25 cellular contexts compared by ENCODE assay signal in genomic region chr16:9334091-9334490, GRCh38.
"Had no signal": no experiment of that assay in that cellular context is flagged by ENCODE, and none has a peak within 500 bp of the region (broad histone marks: within the 10 kb centered on the region; RNA-seq: fewer than 3 reads in every experiment).

No MANE protein-coding gene starts in this region.

- H3K9me3 ChIP-seq: ascending aorta had no signal

- H3K36me3 ChIP-seq: ascending aorta, cardiac muscle cell had no signal

- H3K4me3 ChIP-seq: ascending aorta, cardiac muscle cell, PC-9 had no signal

- H3K27ac ChIP-seq: ascending aorta, cardiac muscle cell, PC-9, RWPE1 had no signal

- ATAC-seq: activated CD8-positive, alpha-beta T cell treated with anti-CD3 and anti-CD28 coated beads, Interleukin-2, amount 10 ng/mL, durations not matched to agents 7 days and 5 days; Right ventricle myocardium inferior had no signal

- H2AFZ ChIP-seq: PC-9 had no signal

- H3K27me3 ChIP-seq: ascending aorta, cardiac muscle cell had no signal

- H3K4me2 ChIP-seq: PC-9 had no signal

- FAIRE-seq: RCC 7860, TTC549 had no signal

- DNase-seq: activated CD4-positive, alpha-beta T cell treated with anti-CD3 and anti-CD28 coated beads, Interleukin-2, amount 10 ng/mL, durations not matched to agents 24 days and 14 days; activated CD4-positive, alpha-beta T cell treated with anti-CD3 and anti-CD28 coated beads, Interleukin-2, amount 50 U/mL, for 4 hours; activated CD8-positive, alpha-beta T cell treated with anti-CD3 and anti-CD28 coated beads, Interleukin-2, amount 10 ng/mL, durations not matched to agents 7 days and 5 days; activated gamma-delta T cell; activated naive CD4-positive, alpha-beta T cell treated with Interleukin-2 at 50 U/mL for 16 hours; activated naive CD8-positive, alpha-beta T cell treated with anti-CD3 and anti-CD28 coated beads, Interleukin-2, amount 10 ng/mL, durations not matched to agents 7 days and 5 days; activated T-cell treated with anti-CD3 and anti-CD28 coated beads, Interleukin-2, amount 50 U/mL, for 24 hours; amygdala; NCI-H1092 treated with DMSO at 0.1 percent for 48 hours; NCI-H1417; NCI-H146; NCI-H187; NCI-H2081 treated with DMSO at 0.1 percent for 48 hours; NCI-H226; NCI-H446 treated with DMSO at 0.1 percent for 48 hours; NCI-H524; NCI-H69; PC-9; SIG-M5 had no signal
